10 cellular contexts compared by ENCODE assay signal in genomic region chr20:43508604-43509040, GRCh38. TPM values are rescaled to one million over a fixed set of nuclear protein-coding genes. Genes with fewer than 3 reads are reported as not detected.
DNase-seq lines count a peak whose midpoint lies in the region; ATAC-seq, FAIRE-seq and TF ChIP-seq lines count a peak whose summit lies in the region.
"Had no signal": no experiment of that assay in that cellular context is flagged by ENCODE, and none has a peak within 500 bp of the region (broad histone marks: within the 10 kb centered on the region; RNA-seq: fewer than 3 reads in every experiment).

No MANE protein-coding gene starts in this region.

- H3K27me3 ChIP-seq in GM23248 (replicated peaks; ENCODE audit: insufficient read depth) (peaks cover 27% of the 10 kb centered on the region), astrocyte (ENCODE audit: insufficient read depth, low read length) (peaks cover 22% of the 10 kb centered on the region)

- H3K27ac Mint-ChIP-seq in astrocyte (ENCODE audit: unreplicated experiment) = no peak overlapping the region

- H4K20me1 ChIP-seq in GM23248 (ENCODE audit: insufficient read depth) (no peaks in the 10 kb centered on the region), astrocyte (ENCODE audit: insufficient read depth, low read length) (no peaks in the 10 kb centered on the region)

- H3K36me3 ChIP-seq in GM23248 (ENCODE audit: low read depth) = no peaks in the 10 kb centered on the region
- no peaks in the 10 kb centered on the region for H3K36me3 ChIP-seq in astrocyte (ENCODE audit: insufficient read depth, low read length)

- peaks cover 21% of the 10 kb centered on the region for H3K27me3 Mint-ChIP-seq in astrocyte (ENCODE audit: low read depth, unreplicated experiment)

- in situ Hi-C loops in GM23248 (cut with MboI) = no loop called here

- H3K4me3 Mint-ChIP-seq in astrocyte (ENCODE audit: unreplicated experiment) = peak overlapping the region; percentile 89

- DNase-seq in AG08395 (ENCODE audit: low spot score) (peak; percentile 1), GM23248 (peak; percentile 11), astrocyte (ENCODE audit: low read depth) (no peak), left kidney (ENCODE audit: low read depth, low spot score) (peak; percentile 26), NCI-H2196 (lab: John Stamatoyannopoulos, UW; ENCODE audit: unreplicated experiment) (no peak)
- no peak for DNase-seq in activated effector memory CD4-positive, alpha-beta T cell treated with Interleukin-2 at 50 U/mL for 16 hours

- no peaks in the 10 kb centered on the region for H3K4me1 Mint-ChIP-seq in astrocyte (ENCODE audit: low read depth, unreplicated experiment)

- TF ChIP-seq CTCF in astrocyte (IDR thresholded peaks at IDR 0.05; ENCODE audit: insufficient read depth, low read depth, low read length) = no peak

- H3K9ac ChIP-seq in GM23248 (no peak overlapping the region), astrocyte (ENCODE audit: low read length) (no peak overlapping the region)

- peak overlapping the region; percentile 77; the same call in 1 of the 2 replicates for H3K4me3 ChIP-seq in GM23248
- peak overlapping the region; percentile 63 for H3K4me3 ChIP-seq in astrocyte (ENCODE audit: insufficient read depth, low read depth, low read length)

- H3F3A ChIP-seq in GM23248 (ENCODE audit: insufficient read depth) = no peaks in the 10 kb centered on the region

- FAIRE-seq in astrocyte (lab: Jason Lieb, UNC) = no peak
- FAIRE-seq: bronchial epithelial cell, islet of Langerhans had no signal

- no peaks in the 10 kb centered on the region for H3K9me2 ChIP-seq in GM23248 (ENCODE audit: insufficient read depth)

- H2AFZ ChIP-seq in GM23248 = peak overlapping the region; percentile 77
- H2AFZ ChIP-seq in astrocyte (ENCODE audit: low read depth, low read length) = no peak overlapping the region

- H3K9me3 ChIP-seq in GM23248 (ENCODE audit: low read depth) (no peaks in the 10 kb centered on the region), astrocyte (ENCODE audit: insufficient read depth, low read depth, low read length) (no peaks in the 10 kb centered on the region)

- ATAC-seq in GM18520 (IDR thresholded peaks at IDR 0.05; ENCODE audit: unreplicated experiment) (no peak), HG02852 (IDR thresholded peaks at IDR 0.05; ENCODE audit: unreplicated experiment) (no peak)

- H3K9me3 Mint-ChIP-seq in astrocyte (ENCODE audit: unreplicated experiment) = peaks cover 4% of the 10 kb centered on the region

- H3K4me1 ChIP-seq in GM23248 (ENCODE audit: insufficient read depth) = no peaks in the 10 kb centered on the region
- H3K4me1 ChIP-seq in astrocyte (ENCODE audit: insufficient read depth, low read length) = peaks cover 7% of the 10 kb centered on the region

- H3K27ac ChIP-seq in GM23248 (no peak overlapping the region), astrocyte (ENCODE audit: low read depth, low read length) (no peak overlapping the region)

- WGBS in GM23248 (ENCODE audit: low coverage in 1 of 2, low lambda C conversion rate in 2 of 2, missing lambda C conversion rate in 2 of 2), 2 experiments = 70 to 75% methylated on average over 11 of the region's 11 CpGs

- H3K79me2 ChIP-seq in GM23248 (ENCODE audit: insufficient read depth) (no peaks in the 10 kb centered on the region), astrocyte (ENCODE audit: insufficient read depth, low read length) (no peaks in the 10 kb centered on the region)

- H3K4me2 ChIP-seq in GM23248 (ENCODE audit: unreplicated experiment) (peak overlapping the region; percentile 83), astrocyte (ENCODE audit: low read length) (peak overlapping the region; percentile 91)

- H3K36me3 Mint-ChIP-seq in astrocyte (ENCODE audit: low read depth, unreplicated experiment) = no peaks in the 10 kb centered on the region

RNA-seq across cellular contexts. Expression of gene L3MBTL1, which starts 1.1 kb away (rescaled TPM):
- total RNA-seq in GM23248 (2014; rRNA removed; shearing (Covaris generic)) = 0.22 and 1.3 TPM in 2 replicates
- 0.29 and 0.35 TPM in 2 replicates for polyA plus RNA-seq in GM23248 (2016; fragmentation: Nextera tagmentation; extraction: Ambion mirVana)
- total RNA-seq in astrocyte = 8.4 and 13.0 TPM in 2 replicates

RNA-seq across cellular contexts. Expression of gene SGK2, which starts 50.2 kb away (rescaled TPM):
- not detected in 2 replicates for total RNA-seq in GM23248 (2014; rRNA removed; shearing (Covaris generic))
- polyA plus RNA-seq in GM23248 (2016; fragmentation: Nextera tagmentation; extraction: Ambion mirVana) = not detected in 2 replicates
- 0.64 and 1.0 TPM in 2 replicates for total RNA-seq in astrocyte

RNA-seq across cellular contexts. Expression of gene SRSF6, which starts 50.9 kb away (rescaled TPM):
- 44.0 and 44.8 TPM in 2 replicates for total RNA-seq in GM23248 (2014; rRNA removed; shearing (Covaris generic))
- polyA plus RNA-seq in GM23248 (2016; fragmentation: Nextera tagmentation; extraction: Ambion mirVana) = 87.5 and 94.7 TPM in 2 replicates
- 149 and 150 TPM in 2 replicates for total RNA-seq in astrocyte

Comparison
In these comparisons a context has a peak if more than half of its experiments do, and no peak if none do; other contexts are left out.
1. DNase-seq: peak in AG08395 (single experiment), GM23248 (single experiment) and left kidney (single experiment); none in astrocyte (single experiment), activated effector memory CD4-positive, alpha-beta T cell treated with Interleukin-2 at 50 U/mL for 16 hours (single experiment) and NCI-H2196 (single experiment).